Comparison of ENCODE assay signal across 8 cellular contexts in the genomic region with DNA sequence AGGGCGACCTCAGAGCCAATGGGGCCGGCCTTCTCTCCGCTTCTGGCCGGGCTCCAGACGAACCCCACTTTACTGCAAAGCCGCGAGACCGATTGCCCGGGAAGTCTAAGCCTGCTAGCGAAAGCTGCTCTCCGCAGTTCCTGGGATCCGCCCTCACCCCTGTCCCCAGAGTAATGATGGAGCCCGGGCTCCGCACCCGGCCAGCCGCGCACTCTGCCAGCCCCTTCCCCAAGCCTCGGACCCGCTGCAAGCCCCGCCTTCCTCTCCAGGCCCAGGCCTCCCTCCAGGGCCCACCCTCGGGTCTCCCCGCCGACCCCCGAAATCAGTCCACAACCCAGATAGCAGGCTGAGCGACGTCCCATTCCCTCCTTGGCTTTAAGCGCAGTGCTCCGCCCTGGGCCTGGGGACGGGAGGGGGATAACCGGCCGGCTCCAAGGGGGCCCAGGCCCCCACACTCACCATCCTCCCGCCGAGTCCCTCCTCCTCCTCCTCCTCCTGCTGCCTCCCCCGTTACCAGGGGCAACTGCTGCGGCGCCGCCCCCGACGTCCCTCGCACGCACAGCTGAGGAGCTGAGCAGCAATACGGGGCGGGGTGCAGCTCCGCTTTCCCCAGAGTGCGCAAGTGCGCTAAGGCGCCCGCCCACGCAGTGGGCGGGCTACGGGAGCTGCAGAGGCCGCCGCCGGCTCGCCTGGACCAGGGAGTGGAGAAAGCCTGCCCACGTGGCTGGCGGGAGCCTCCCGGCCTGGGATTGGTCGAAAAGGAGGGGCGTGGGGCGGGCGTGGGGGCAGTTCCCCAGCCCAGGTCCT. TPM values are rescaled to one million over a fixed set of nuclear protein-coding genes. Genes with fewer than 3 reads are reported as not detected.
A peak's percentile ranks its signal among the peaks of the same experiment; 100 is the strongest.
DNase-seq lines count a peak whose midpoint lies in the region; ATAC-seq and TF ChIP-seq lines count a peak whose summit lies in the region.

A gene with protein sequence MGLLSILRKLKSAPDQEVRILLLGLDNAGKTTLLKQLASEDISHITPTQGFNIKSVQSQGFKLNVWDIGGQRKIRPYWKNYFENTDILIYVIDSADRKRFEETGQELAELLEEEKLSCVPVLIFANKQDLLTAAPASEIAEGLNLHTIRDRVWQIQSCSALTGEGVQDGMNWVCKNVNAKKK (minus strand): TSS at position 584 of the 807 bp plus-strand sequence. CDS start 122 bp downstream, at position 462.

- peak within 1 kb of the TSS; percentile 89 to 97 (median 96) for H3K4me3 Mint-ChIP-seq in CD4-positive, CD25-positive, alpha-beta regulatory T cell

- H3K4me1 ChIP-seq in CD4-positive, CD25-positive, alpha-beta regulatory T cell (ENCODE audit: control insufficient read depth, insufficient read depth, low read length, poor library complexity, severe bottlenecking), result peaks cover 20% of the 10 kb centered on the region
- peaks cover 0 to 31% (median 5%) of the 10 kb centered on the region in 4 donors for H3K4me1 ChIP-seq in right lobe of liver

- H3K27ac Mint-ChIP-seq in CD4-positive, CD25-positive, alpha-beta regulatory T cell, result peak within 1 kb of the TSS; percentile 81 to 93 (median 88)

- peak; percentile 7 to 38 (median 21) for TF ChIP-seq CTCF in right lobe of liver (IDR thresholded peaks at IDR 0.05)

- ATAC-seq in CD4-positive, CD25-positive, alpha-beta regulatory T cell (ENCODE audit: low read depth in 2 of 2), result peak; percentile 93 to 94
- ATAC-seq in GM19395 (IDR thresholded peaks at IDR 0.05; ENCODE audit: unreplicated experiment) (peak; percentile 79), HG03558 (IDR thresholded peaks at IDR 0.05; ENCODE audit: extremely low read depth, unreplicated experiment) (peak; percentile 48), right lobe of liver (peak; percentile 91 to 97 (median 94))

- peaks cover 4% of the 10 kb centered on the region for H3K36me3 ChIP-seq in CD4-positive, CD25-positive, alpha-beta regulatory T cell (ENCODE audit: control insufficient read depth, insufficient read depth, low read length)
- H3K36me3 ChIP-seq in right lobe of liver, result no peaks in the 10 kb centered on the region

- peak within 1 kb of the TSS; percentile 83 for H3K4me3 ChIP-seq in CD4-positive, CD25-positive, alpha-beta regulatory T cell (ENCODE audit: low read depth, low read length)
- H3K4me3 ChIP-seq in right lobe of liver, result peak within 1 kb of the TSS; percentile 84 to 98 (median 91)

- H3K9me3 ChIP-seq in CD4-positive, CD25-positive, alpha-beta regulatory T cell (ENCODE audit: control insufficient read depth in 2 of 2, low read length in 2 of 2), result no peaks in the 10 kb centered on the region
- H3K9me3 ChIP-seq in right lobe of liver, result no peaks in the 10 kb centered on the region

- 0% methylated on average over 1 of the region's 62 CpGs for WGBS in right lobe of liver (ENCODE audit: insufficient coverage, low coverage, low lambda C conversion rate, missing lambda C conversion rate)

- DNase-seq in CD4-positive, CD25-positive, alpha-beta regulatory T cell, result peak; percentile 89 to 98 (median 92)
- peak; percentile 86 for DNase-seq in NCI-H748 treated with DMSO at 0.1 percent for 48 hours (lab: John Stamatoyannopoulos, UW)
- DNase-seq in activated CD4-positive, alpha-beta T cell treated with anti-CD3 and anti-CD28 coated beads, Interleukin-2, amount 50 U/mL, for 4 hours, result peak; percentile 94 to 95
- peak; percentile 93 to 99 for DNase-seq in dermis microvascular lymphatic vessel endothelial cell (ENCODE audit: low read depth in 2 of 2)
- peak; percentile 99 for DNase-seq in right lobe of liver
- peak; percentile 97 for DNase-seq in stimulated activated CD4-positive, alpha-beta T cell treated with anti-CD3 and anti-CD28 coated beads, Interleukin-4, amount 100 ng/mL, for 24 hours

- intact Hi-C loops in right lobe of liver (cut with DNase I), result no loop called here

- TF ChIP-seq POLR2A in right lobe of liver (IDR thresholded peaks at IDR 0.05), result no peak

- H3K36me3 Mint-ChIP-seq in CD4-positive, CD25-positive, alpha-beta regulatory T cell, result peaks cover 13% of the 10 kb centered on the region

- no peaks in the 10 kb centered on the region for H3K9me3 Mint-ChIP-seq in CD4-positive, CD25-positive, alpha-beta regulatory T cell

- H3K27me3 Mint-ChIP-seq in CD4-positive, CD25-positive, alpha-beta regulatory T cell, result no peaks in the 10 kb centered on the region

- peaks cover 21 to 60% (median 27%) of the 10 kb centered on the region in 4 donors for H3K4me1 Mint-ChIP-seq in CD4-positive, CD25-positive, alpha-beta regulatory T cell

- peak within 1 kb of the TSS; percentile 88 for H3K27ac ChIP-seq in CD4-positive, CD25-positive, alpha-beta regulatory T cell (ENCODE audit: insufficient read depth, low read length, poor library complexity, severe bottlenecking)
- peak within 1 kb of the TSS; percentile 61 to 73 (median 67) for H3K27ac ChIP-seq in right lobe of liver

- H3K27me3 ChIP-seq in CD4-positive, CD25-positive, alpha-beta regulatory T cell (ENCODE audit: control insufficient read depth, insufficient read depth, low read length), result no peaks in the 10 kb centered on the region
- no peaks in the 10 kb centered on the region for H3K27me3 ChIP-seq in right lobe of liver

RNA-seq across cellular contexts. Expression of the gene that starts here (rescaled TPM):
- 2.0 TPM for total RNA-seq in CD4-positive, CD25-positive, alpha-beta regulatory T cell
- 1 to 10 TPM; 2.3 to 3.3 (median 3.0) TPM for polyA plus RNA-seq in CD4-positive, CD25-positive, alpha-beta regulatory T cell
- total RNA-seq in dermis microvascular lymphatic vessel endothelial cell (3.2 and 4.4 TPM in 2 replicates), right lobe of liver (1 to 10 TPM; 1.1 to 3.3 (median 2.3) TPM)

Comparison
In these comparisons a context has a peak if more than half of its experiments do, and no peak if none do; other contexts are left out.
1. Peak in every context shown above with its lines: DNase-seq, ATAC-seq, H3K4me3 ChIP-seq and H3K27ac ChIP-seq.